17 cellular contexts compared by ENCODE assay signal in the genomic region with DNA sequence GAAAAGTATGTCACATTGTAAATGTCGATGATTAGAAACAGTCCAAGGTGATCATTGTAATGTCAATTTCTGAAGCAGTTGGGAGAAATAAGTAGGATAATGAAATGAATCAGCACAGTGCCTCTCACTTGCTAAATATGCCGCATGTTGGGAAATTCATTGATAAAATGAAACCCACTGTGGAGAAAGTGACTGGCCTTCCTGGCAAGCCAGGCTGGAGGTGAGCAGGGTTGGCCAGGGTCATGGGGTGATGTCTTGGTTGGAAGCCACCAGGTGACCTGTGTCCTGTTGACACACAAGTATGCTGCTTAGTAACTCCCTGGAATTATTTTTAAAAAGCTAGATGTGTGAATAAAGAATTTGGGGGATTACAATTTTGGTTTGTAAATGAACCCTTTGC. TPM values are rescaled to one million over a fixed set of nuclear protein-coding genes. Genes with fewer than 3 reads are reported as not detected.
DNase-seq lines count a peak whose midpoint lies in the region; ATAC-seq, FAIRE-seq and TF ChIP-seq lines count a peak whose summit lies in the region.
"Had no signal": no experiment of that assay in that cellular context is flagged by ENCODE, and none has a peak within 500 bp of the region (broad histone marks: within the 10 kb centered on the region; RNA-seq: fewer than 3 reads in every experiment).

No MANE protein-coding gene starts in this region.

- no peaks in the 10 kb centered on the region for H3K27me3 ChIP-seq in liver (ENCODE audit: control insufficient read depth in 4 of 4, insufficient read depth in 4 of 4, low read length in 3 of 4)
- peaks cover 9 to 41% of the 10 kb centered on the region in 2 experiments for H3K27me3 ChIP-seq in HepG2 (ENCODE audit: control insufficient read depth in 1 of 2, insufficient read depth in 2 of 2, low read length in 2 of 2)
- H3K27me3 ChIP-seq in neural progenitor cell, result peaks cover 73% of the 10 kb centered on the region
- H3K27me3 ChIP-seq: SJCRH30 had no signal

- H3K9ac ChIP-seq in liver (ENCODE audit: low read depth in 1 of 2, low read length in 2 of 2), result no peak overlapping the region
- no peak overlapping the region for H3K9ac ChIP-seq in HepG2 (ENCODE audit: insufficient read depth, low read depth, low read length)
- no peak overlapping the region for H3K9ac ChIP-seq in neural progenitor cell

- no peak overlapping the region for H3K4me2 ChIP-seq in HepG2 (ENCODE audit: low read depth, low read length)
- H3K4me2 ChIP-seq in neural progenitor cell, result no peak overlapping the region

- TF ChIP-seq POLR2A in HepG2 (IDR thresholded peaks at IDR 0.05; ENCODE audit: insufficient read depth in 1 of 2, low read depth in 2 of 2, low read length in 2 of 2), result no peak

- BruUV-seq in HepG2 (replicated peaks; lab: Mats Ljungman, UMichigan), result no TSS peak

- DNase-seq in HepG2 (ENCODE audit: low spot score) (no peak), fibroblast of mammary gland (ENCODE audit: low read depth) (peak; percentile 10), neural progenitor cell (ENCODE audit: low spot score) (no peak), KBM-7 (no peak), GM20000 (ENCODE audit: low spot score) (no peak)
- no peak for DNase-seq in stimulated activated CD4-positive, alpha-beta T cell treated with anti-CD3 and anti-CD28 coated beads, Interleukin-4, amount 100 ng/mL, for 24 hours
- DNase-seq: NCI-H2029 treated with DMSO at 0.1 percent for 48 hours had no signal

- H3K27ac ChIP-seq in liver (ENCODE audit: low read depth in 1 of 2, low read length in 2 of 2) (peak overlapping the region in 1 of 2 donors; percentile 28), HepG2 (ENCODE audit: extremely low read length, insufficient read depth, low read length) (no peak overlapping the region), neural progenitor cell (no peak overlapping the region)
- H3K27ac ChIP-seq: 22Rv1, C4-2B, SJCRH30 had no signal

- no peaks in the 10 kb centered on the region for H3K36me3 Mint-ChIP-seq in neural progenitor cell

- H3F3A ChIP-seq in neural progenitor cell (ENCODE audit: low read depth), result no peaks in the 10 kb centered on the region

- in situ Hi-C loops in HepG2 (cut with HindIII; ENCODE audit: extremely low pct_ligation_motif_present, low pct_unique_long_range_greater_than_20kb), result loop anchor here (5.0 to 25.0 kb wide), 2 partner anchors 41 to 824 kb away; no protein-coding TSS in a partner anchor
- in situ Hi-C loops in KBM-7 (cut with MboI; ENCODE audit: low pct_unique_long_range_greater_than_20kb, low sequenced_read_pairs), result no loop called here

- CTCF ChIA-PET in HepG2 (lab: Yijun Ruan, JAX; ENCODE audit: low intra/inter-chr PET ratio, low total read pairs), result no interaction called here

- H3K4me3 ChIP-seq in liver (ENCODE audit: low read depth in 1 of 3, low read length in 3 of 3), result no peak overlapping the region
- no peak overlapping the region for H3K4me3 ChIP-seq in HepG2 (replicated peaks in 1 of 3; ENCODE audit: insufficient read depth in 1 of 3, low read depth in 2 of 3, low read length in 3 of 3)
- H3K4me3 ChIP-seq in fibroblast of mammary gland (ENCODE audit: control insufficient read depth, low read depth, low read length), result no peak overlapping the region
- no peak overlapping the region for H3K4me3 ChIP-seq in neural progenitor cell
- H3K4me3 ChIP-seq: SJCRH30 had no signal

- H2AFZ ChIP-seq in HepG2 (ENCODE audit: low read length) (no peak overlapping the region), neural progenitor cell (replicated peaks) (no peak overlapping the region)

- H3K9me3 ChIP-seq in liver (ENCODE audit: control insufficient read depth in 4 of 4, low read length in 3 of 4) (no peaks in the 10 kb centered on the region), HepG2 (ENCODE audit: low read length) (no peaks in the 10 kb centered on the region), neural progenitor cell (ENCODE audit: low read depth) (no peaks in the 10 kb centered on the region)
- H3K9me3 ChIP-seq: SJCRH30 had no signal

- TF ChIP-seq RAD21 in liver (IDR thresholded peaks at IDR 0.05) (no peak), HepG2 (CRISPR knock-in tag; IDR thresholded peaks at IDR 0.05) (no peak)

- POLR2A ChIA-PET in HepG2 (lab: Yijun Ruan, JAX), result no interaction called here

- 47% methylated on average over 2 of the region's 2 CpGs for WGBS in liver
- WGBS in HepG2 (ENCODE audit: low lambda C conversion rate), result 78% methylated on average over 2 of the region's 2 CpGs

- no peak for TF ChIP-seq EP300 in HepG2 (IDR thresholded peaks at IDR 0.05; ENCODE audit: low read depth in 2 of 2, low read length in 2 of 2)
- no peak for TF ChIP-seq EP300 in HepG2 (CRISPR knock-in tag; IDR thresholded peaks at IDR 0.05; ENCODE audit: borderline replicate concordance)

- H3K4me3 Mint-ChIP-seq in neural progenitor cell, result peak overlapping the region; percentile 59

- H3K9me3 Mint-ChIP-seq in neural progenitor cell, result peaks cover 9% of the 10 kb centered on the region
- H3K9me3 Mint-ChIP-seq: HFFc6 had no signal

- FAIRE-seq in HepG2 (lab: Jason Lieb, UNC), result no peak
- FAIRE-seq: G401.6, RCC 7860 had no signal

- H3K36me3 ChIP-seq in liver (ENCODE audit: control insufficient read depth in 4 of 4, insufficient read depth in 3 of 4, low read depth in 1 of 4, low read length in 3 of 4), result no peaks in the 10 kb centered on the region
- no peaks in the 10 kb centered on the region for H3K36me3 ChIP-seq in HepG2 (replicated peaks in 1 of 2; ENCODE audit: control insufficient read depth in 1 of 2, insufficient read depth in 2 of 2, low read length in 2 of 2)
- no peaks in the 10 kb centered on the region for H3K36me3 ChIP-seq in neural progenitor cell
- H3K36me3 ChIP-seq: SJCRH30 had no signal

- intact Hi-C loops in HepG2 (cut with micrococcal nuclease; ENCODE audit: unreplicated experiment), result no loop called here

- peaks cover 50% of the 10 kb centered on the region for H3K4me1 Mint-ChIP-seq in neural progenitor cell

- ATAC-seq in HepG2 (no peak), HG03439 (IDR thresholded peaks at IDR 0.05; ENCODE audit: unreplicated experiment) (no peak)

- peak overlapping the region; percentile 61 for H3K27ac Mint-ChIP-seq in neural progenitor cell
- H3K27ac Mint-ChIP-seq: HFFc6 had no signal

- peaks cover 0 to 9% (median 1%) of the 10 kb centered on the region in 4 donors for H3K4me1 ChIP-seq in liver (ENCODE audit: control insufficient read depth in 4 of 4, insufficient read depth in 4 of 4, low read length in 3 of 4)
- peaks cover 30% of the 10 kb centered on the region for H3K4me1 ChIP-seq in HepG2 (ENCODE audit: insufficient read depth, low read length)
- H3K4me1 ChIP-seq in neural progenitor cell, result peaks cover 15% of the 10 kb centered on the region
- H3K4me1 ChIP-seq: SJCRH30 had no signal

- TF ChIP-seq CTCF in liver (IDR thresholded peaks at IDR 0.05; ENCODE audit: low read depth, low read length, missing input control) (no peak), HepG2 (CRISPR knock-in tag; IDR thresholded peaks at IDR 0.05) (no peak), fibroblast of mammary gland (conservative IDR thresholded peaks at IDR 0.05; ENCODE audit: control insufficient read depth, insufficient read depth, low read depth, low read length) (no peak), neural progenitor cell (IDR thresholded peaks at IDR 0.05) (no peak), GM20000 (IDR thresholded peaks at IDR 0.05; ENCODE audit: extremely low read depth, missing control alignments) (no peak)

- peaks cover 38% of the 10 kb centered on the region for H3K27me3 Mint-ChIP-seq in neural progenitor cell (ENCODE audit: insufficient read depth, low read depth)

- no peaks in the 10 kb centered on the region for H3K79me2 ChIP-seq in HepG2 (ENCODE audit: insufficient read depth, low read length)
- no peaks in the 10 kb centered on the region for H3K79me2 ChIP-seq in neural progenitor cell (ENCODE audit: low read depth)

- no peaks in the 10 kb centered on the region for H4K20me1 ChIP-seq in HepG2 (ENCODE audit: insufficient read depth, low read length)
- H4K20me1 ChIP-seq in neural progenitor cell (ENCODE audit: low read depth), result peaks cover 38% of the 10 kb centered on the region

RNA-seq across cellular contexts. Expression of a gene that starts 14.9 kb away (rescaled TPM):
- total RNA-seq in liver (under 1 TPM; 0.08 to 0.14 TPM), HepG2 (2016; rRNA removed; fragmentation: Illumina TruSeq; extraction: Trizol) (not detected in 2 replicates), neural progenitor cell (ENCODE audit: low replicate concordance) (0.12 TPM in 1 of 2 replicates, not detected in the other)
- polyA plus RNA-seq in liver (under 1 TPM in 1 of 2 donors, not detected in 1; 0.10 TPM), HepG2 (2011; rRNA removed) (not detected in 2 replicates)
- total RNA-seq in HepG2 (2016; cell fraction: cytosol; rRNA removed; fragmentation: Illumina TruSeq; extraction: Trizol; ENCODE audit: low read depth), result not detected in 2 replicates
- not detected in 2 replicates for total RNA-seq in HepG2 (2016; cell fraction: insoluble cytoplasmic fraction; rRNA removed; fragmentation: Illumina TruSeq; extraction: Trizol)
- not detected in 2 replicates for total RNA-seq in HepG2 (2016; cell fraction: membrane; rRNA removed; fragmentation: Illumina TruSeq; extraction: Trizol)
- total RNA-seq in HepG2 (2016; cell fraction: nucleus; rRNA removed; fragmentation: Illumina TruSeq; extraction: Trizol), result not detected in 2 replicates
- 0.03 TPM in 1 of 2 replicates, not detected in the other for polyA plus RNA-seq in HepG2 (2011; cell fraction: cytosol; rRNA removed)
- polyA plus RNA-seq in HepG2 (2011; cell fraction: nucleus; rRNA removed), result not detected in 2 replicates
- polyA plus RNA-seq in HepG2 (2012), result 0.29 TPM in 1 of 2 replicates, not detected in the other
- polyA plus RNA-seq in HepG2 (2016; cell fraction: cytosol; fragmentation: Illumina TruSeq; extraction: Trizol; ENCODE audit: low read depth), result not detected in 2 replicates
- not detected in 2 replicates for polyA plus RNA-seq in HepG2 (2016; cell fraction: insoluble cytoplasmic fraction; fragmentation: Illumina TruSeq; extraction: Trizol; ENCODE audit: low read depth)
- not detected in 2 replicates for polyA plus RNA-seq in HepG2 (2016; cell fraction: membrane; fragmentation: Illumina TruSeq; extraction: Trizol; ENCODE audit: low read depth)
- not detected in 2 replicates for polyA plus RNA-seq in HepG2 (2016; cell fraction: nucleus; fragmentation: Illumina TruSeq; extraction: Trizol; ENCODE audit: insufficient read depth, low read depth)
- not detected in 2 replicates for polyA minus RNA-seq in HepG2 (2011; rRNA and poly(A)+ RNA removed; ENCODE audit: low replicate concordance)
- polyA minus RNA-seq in HepG2 (2011; cell fraction: cytosol; rRNA and poly(A)+ RNA removed), result not detected in 2 replicates
- polyA minus RNA-seq in HepG2 (2011; cell fraction: nucleus; rRNA and poly(A)+ RNA removed), result not detected in 2 replicates
- total RNA-seq: CD8-positive, alpha-beta memory T cell; HFFc6; OCI-LY7; SJCRH30 had no signal
- polyA plus RNA-seq: CD8-positive, alpha-beta memory T cell had no signal

RNA-seq across cellular contexts. Expression of a gene that starts 18.0 kb away (rescaled TPM):
- total RNA-seq in liver (1 to 10 TPM in 1 of 2 donors, under 1 TPM in 1; 0.19 to 4.3 TPM), HepG2 (2016; rRNA removed; fragmentation: Illumina TruSeq; extraction: Trizol) (6.4 and 8.5 TPM in 2 replicates), neural progenitor cell (ENCODE audit: low replicate concordance) (1.1 and 1.7 TPM in 2 replicates)
- polyA plus RNA-seq in liver (1 to 10 TPM; 2.1 to 3.3 TPM), HepG2 (2011; rRNA removed) (10.3 and 12.5 TPM in 2 replicates)
- total RNA-seq in HepG2 (2016; cell fraction: cytosol; rRNA removed; fragmentation: Illumina TruSeq; extraction: Trizol; ENCODE audit: low read depth), result 0.71 and 1.2 TPM in 2 replicates
- total RNA-seq in HepG2 (2016; cell fraction: insoluble cytoplasmic fraction; rRNA removed; fragmentation: Illumina TruSeq; extraction: Trizol), result 5.9 and 8.3 TPM in 2 replicates
- total RNA-seq in HepG2 (2016; cell fraction: membrane; rRNA removed; fragmentation: Illumina TruSeq; extraction: Trizol), result 4.3 and 4.8 TPM in 2 replicates
- total RNA-seq in HepG2 (2016; cell fraction: nucleus; rRNA removed; fragmentation: Illumina TruSeq; extraction: Trizol), result 8.4 and 9.8 TPM in 2 replicates
- 5.1 and 6.8 TPM in 2 replicates for polyA plus RNA-seq in HepG2 (2011; cell fraction: cytosol; rRNA removed)
- 27.1 and 28.5 TPM in 2 replicates for polyA plus RNA-seq in HepG2 (2011; cell fraction: nucleus; rRNA removed)
- 6.9 and 7.4 TPM in 2 replicates for polyA plus RNA-seq in HepG2 (2012)
- polyA plus RNA-seq in HepG2 (2016; cell fraction: cytosol; fragmentation: Illumina TruSeq; extraction: Trizol; ENCODE audit: low read depth), result 0.82 and 0.98 TPM in 2 replicates
- 6.2 TPM in 2 replicates for polyA plus RNA-seq in HepG2 (2016; cell fraction: insoluble cytoplasmic fraction; fragmentation: Illumina TruSeq; extraction: Trizol; ENCODE audit: low read depth)
- 2.9 and 3.1 TPM in 2 replicates for polyA plus RNA-seq in HepG2 (2016; cell fraction: membrane; fragmentation: Illumina TruSeq; extraction: Trizol; ENCODE audit: low read depth)
- 27.6 and 28.5 TPM in 2 replicates for polyA plus RNA-seq in HepG2 (2016; cell fraction: nucleus; fragmentation: Illumina TruSeq; extraction: Trizol; ENCODE audit: insufficient read depth, low read depth)
- polyA minus RNA-seq in HepG2 (2011; rRNA and poly(A)+ RNA removed; ENCODE audit: low replicate concordance), result 4.4 and 6.5 TPM in 2 replicates
- polyA minus RNA-seq in HepG2 (2011; cell fraction: cytosol; rRNA and poly(A)+ RNA removed), result 2.9 and 3.2 TPM in 2 replicates
- 5.0 and 6.2 TPM in 2 replicates for polyA minus RNA-seq in HepG2 (2011; cell fraction: nucleus; rRNA and poly(A)+ RNA removed)
- total RNA-seq: CD8-positive, alpha-beta memory T cell had no signal
- polyA plus RNA-seq: CD8-positive, alpha-beta memory T cell had no signal
